Comparison of ENCODE assay signal across 1 cellular context in the genomic region with DNA sequence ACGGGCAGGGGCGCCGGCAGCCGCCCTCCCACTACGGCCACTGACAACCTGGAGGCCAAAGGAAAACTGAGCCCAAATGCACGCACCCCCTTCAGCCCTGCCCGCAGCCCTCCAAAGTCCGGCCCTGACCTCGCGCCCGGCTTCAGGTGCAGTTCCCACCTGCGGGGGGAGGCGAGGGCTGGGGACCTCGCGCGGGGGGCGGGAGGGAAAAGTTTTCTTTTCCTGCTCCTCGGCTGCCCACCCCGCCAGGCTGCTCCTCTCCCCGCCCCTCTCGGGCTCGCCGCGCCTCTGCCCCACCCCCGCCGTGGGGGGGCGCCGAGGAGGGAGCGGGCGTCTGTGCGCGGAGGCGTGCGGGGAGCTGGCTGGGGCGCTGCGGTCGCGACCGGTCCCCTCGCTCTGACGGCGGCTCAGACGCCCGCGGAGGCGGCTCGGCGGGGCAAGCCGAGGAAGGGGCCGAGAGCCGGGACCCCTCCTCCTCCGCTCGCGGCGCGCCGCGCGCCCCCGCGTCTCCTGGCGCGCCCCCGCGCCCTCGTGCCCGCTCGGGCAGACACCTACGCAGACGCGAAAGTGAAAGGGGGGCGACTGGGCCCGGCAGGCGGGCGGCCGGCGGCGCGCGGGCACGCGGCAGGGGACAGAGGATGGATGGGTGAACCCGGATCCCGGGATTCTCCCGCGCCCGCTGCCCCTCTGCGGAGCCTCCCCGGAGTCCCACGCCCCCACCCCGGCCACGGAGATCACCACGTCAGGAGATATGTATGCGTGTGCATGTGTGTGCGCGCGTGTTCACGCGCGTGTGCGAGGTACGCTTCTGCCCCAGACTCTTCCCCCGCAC.
A peak's percentile ranks its signal among the peaks of the same experiment; 100 is the strongest.
TF ChIP-seq lines count a peak whose summit lies in the region.

No MANE protein-coding gene starts in this region.

TF ChIP-seq in K562, 482 proteins besides CTCF, POLR2A, EP300 and RAD21 (continued from another document):
- TF ChIP-seq, protein P1, sequence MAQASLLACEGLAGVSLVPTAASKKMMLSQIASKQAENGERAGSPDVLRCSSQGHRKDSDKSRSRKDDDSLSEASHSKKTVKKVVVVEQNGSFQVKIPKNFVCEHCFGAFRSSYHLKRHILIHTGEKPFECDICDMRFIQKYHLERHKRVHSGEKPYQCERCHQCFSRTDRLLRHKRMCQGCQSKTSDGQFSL (CRISPR knock-in tag; IDR thresholded peaks at IDR 0.05): peak; percentile 87
- TF ChIP-seq, protein P1 (tag; IDR thresholded peaks at IDR 0.05): peak in 1 of 2 experiments; percentile 43; a peak in 1 of 4 replicates
- TF ChIP-seq MAZ (CRISPR knock-in tag; conservative IDR thresholded peaks at IDR 0.05 in 1 of 2, IDR thresholded peaks at IDR 0.05 in 1 of 2) (peak in 1 of 2 experiments; percentile 44; a peak in 1 of 4 replicates), SPI1 (IDR thresholded peaks at IDR 0.05; ENCODE audit: borderline replicate concordance, low read depth, low read length) (no peak), CXXC5 (CRISPR knock-in tag; IDR thresholded peaks at IDR 0.05) (0 out of 2 replicates have a peak, but pooled peaks have one; percentile 20), PHTF2 (CRISPR knock-in tag; IDR thresholded peaks at IDR 0.05) (no peak), NRF1 (conservative IDR thresholded peaks at IDR 0.05 in 1 of 2, IDR thresholded peaks at IDR 0.05 in 1 of 2) (0 out of 4 replicates have a peak, but pooled peaks of 1 of the 2 experiments have one; percentile 21)
